26 cellular contexts compared by ENCODE assay signal in the genomic region with DNA sequence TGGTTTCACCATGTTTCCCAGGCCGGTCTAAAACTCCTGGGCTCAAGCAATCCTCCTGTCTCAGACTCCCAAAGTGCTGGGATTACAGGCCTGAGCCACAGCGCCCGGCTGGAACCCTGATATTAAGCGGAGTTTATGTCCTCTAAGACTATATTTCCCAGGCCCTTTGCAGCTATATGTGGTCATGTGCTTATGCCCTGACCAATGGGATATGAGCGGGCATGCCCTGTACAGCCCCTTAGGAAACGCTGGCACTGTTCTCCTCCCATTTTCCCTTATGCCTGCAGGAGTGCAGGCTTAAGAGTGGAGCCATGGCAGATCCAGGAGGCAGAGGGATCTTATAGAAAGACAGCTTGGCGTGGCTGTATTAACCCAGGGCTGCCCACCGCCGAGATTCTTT. TPM values are rescaled to one million over a fixed set of nuclear protein-coding genes. Genes with fewer than 3 reads are reported as not detected.
DNase-seq lines count a peak whose midpoint lies in the region; ATAC-seq, FAIRE-seq and TF ChIP-seq lines count a peak whose summit lies in the region.
"Had no signal": no experiment of that assay in that cellular context is flagged by ENCODE, and none has a peak within 500 bp of the region (broad histone marks: within the 10 kb centered on the region; RNA-seq: fewer than 3 reads in every experiment).

No MANE protein-coding gene starts in this region.

- H2AK5ac ChIP-seq in neuronal stem cell (ENCODE audit: low read depth, low read length) = no peak overlapping the region

- H3K27me3 ChIP-seq in HepG2 (ENCODE audit: control insufficient read depth in 1 of 2, insufficient read depth in 2 of 2, low read length in 2 of 2) (peaks cover 3 to 19% of the 10 kb centered on the region in 2 experiments; a peak in 2 of 5 replicates), right lobe of liver (no peaks in the 10 kb centered on the region), Panc1 (ENCODE audit: control insufficient read depth, insufficient read depth, low read length) (0 out of 2 replicates have a peak, but pooled peaks cover 2% of the 10 kb centered on the region), neuronal stem cell (ENCODE audit: control insufficient read depth in 3 of 3, insufficient read depth in 3 of 3, low read depth in 1 of 3, low read length in 3 of 3) (peaks cover 0 to 14% (median 2%) of the 10 kb centered on the region in 3 experiments)
- H3K27me3 ChIP-seq: BE2C; BLaER1 treated with 17β-estradiol and CSF1 and Interleukin-3, amounts not matched to agents 10 nM and 100 nM had no signal

- H4K20me1 ChIP-seq in HepG2 (ENCODE audit: insufficient read depth, low read length) (no peaks in the 10 kb centered on the region), OCI-LY7 (ENCODE audit: insufficient read depth, low read length) (no peaks in the 10 kb centered on the region)
- H4K20me1 ChIP-seq: BLaER1 treated with 17β-estradiol and CSF1 and Interleukin-3, amounts not matched to agents 10 nM and 100 nM had no signal

- H3K4me3 ChIP-seq in HepG2 (replicated peaks in 1 of 3; ENCODE audit: insufficient read depth in 1 of 3, low read depth in 2 of 3, low read length in 3 of 3) = no peak overlapping the region
- no peak overlapping the region for H3K4me3 ChIP-seq in right lobe of liver
- no peak overlapping the region for H3K4me3 ChIP-seq in Panc1 (ENCODE audit: low read depth in 2 of 2, low read length in 2 of 2)
- H3K4me3 ChIP-seq in neuronal stem cell (ENCODE audit: low read length in 2 of 2) = no peak overlapping the region
- H3K4me3 ChIP-seq in OCI-LY7 (ENCODE audit: low read depth, low read length, poor library complexity, severe bottlenecking) = no peak overlapping the region
- H3K4me3 ChIP-seq: A549; BLaER1 treated with 17β-estradiol and CSF1 and Interleukin-3, amounts not matched to agents 10 nM and 100 nM; GM12878; GM23248 had no signal

- TF ChIP-seq POLR2A in HepG2 (IDR thresholded peaks at IDR 0.05; ENCODE audit: insufficient read depth in 1 of 2, low read depth in 2 of 2, low read length in 2 of 2) (no peak), right lobe of liver (IDR thresholded peaks at IDR 0.05) (no peak)

- WGBS in HepG2 (ENCODE audit: low lambda C conversion rate) = 39% methylated on average over 9 of the region's 9 CpGs
- 71% methylated on average over 3 of the region's 9 CpGs for WGBS in right lobe of liver (ENCODE audit: insufficient coverage, low coverage, low lambda C conversion rate, missing lambda C conversion rate)
- no CpG with 5 or more reads among the region's 9 CpGs for WGBS in neuronal stem cell (ENCODE audit: extremely low coverage in 2 of 2, insufficient read length in 2 of 2, insufficient replicate concordance in 1 of 2), 2 donors

- no peak overlapping the region for H3K23ac ChIP-seq in neuronal stem cell (ENCODE audit: low read depth, low read length, poor library complexity)

- no peak overlapping the region for H2BK15ac ChIP-seq in neuronal stem cell (ENCODE audit: low read length)

- intact Hi-C loops in HepG2 (cut with micrococcal nuclease; ENCODE audit: unreplicated experiment) = no loop called here
- intact Hi-C loops in right lobe of liver (cut with DNase I) = no loop called here
- intact Hi-C loops in Panc1 (cut with micrococcal nuclease; ENCODE audit: unreplicated experiment) = no loop called here
- intact Hi-C loops in OCI-LY7 (cut with micrococcal nuclease; ENCODE audit: unreplicated experiment) = no loop called here

- TF ChIP-seq RAD21 in HepG2 (CRISPR knock-in tag; IDR thresholded peaks at IDR 0.05) = no peak

- H3K9me2 ChIP-seq in OCI-LY7 (ENCODE audit: insufficient read depth, low read length) = no peaks in the 10 kb centered on the region

- no peak overlapping the region for H3K9ac ChIP-seq in HepG2 (ENCODE audit: insufficient read depth, low read depth, low read length)
- H3K9ac ChIP-seq in neuronal stem cell (ENCODE audit: low read depth, low read length, poor library complexity) = no peak overlapping the region
- H3K9ac ChIP-seq: BLaER1 treated with 17β-estradiol and CSF1 and Interleukin-3, amounts not matched to agents 10 nM and 100 nM; GM23248 had no signal

- H3K27ac ChIP-seq in HepG2 (ENCODE audit: extremely low read length, insufficient read depth, low read length) (no peak overlapping the region), right lobe of liver (no peak overlapping the region), Panc1 (ENCODE audit: low read length) (no peak overlapping the region), neuronal stem cell (replicated peaks; ENCODE audit: low read length) (no peak overlapping the region), OCI-LY7 (ENCODE audit: low read depth, low read length, poor library complexity, severe bottlenecking) (no peak overlapping the region)
- H3K27ac ChIP-seq: A549; BLaER1 treated with 17β-estradiol and CSF1 and Interleukin-3, amounts not matched to agents 10 nM and 100 nM; GM23248 had no signal

- no peaks in the 10 kb centered on the region for H3K79me1 ChIP-seq in neuronal stem cell (ENCODE audit: low read depth, low read length)

- H3K4me2 ChIP-seq in HepG2 (ENCODE audit: low read depth, low read length) (no peak overlapping the region), neuronal stem cell (ENCODE audit: insufficient read depth, low read length, poor library complexity, severe bottlenecking) (no peak overlapping the region), OCI-LY7 (ENCODE audit: low read length) (no peak overlapping the region)
- H3K4me2 ChIP-seq: A549; BLaER1 treated with 17β-estradiol and CSF1 and Interleukin-3, amounts not matched to agents 10 nM and 100 nM had no signal

- no peak overlapping the region for H4K8ac ChIP-seq in neuronal stem cell (ENCODE audit: low read depth, low read length)

- POLR2A ChIA-PET in HepG2 (lab: Yijun Ruan, JAX) = no interaction called here
- POLR2A ChIA-PET in Panc1 (lab: Charles Lee) = no interaction called here
- POLR2A ChIA-PET in OCI-LY7 (lab: Charles Lee) = no interaction called here

- ATAC-seq in HepG2 (no peak), right lobe of liver (no peak), Panc1 (peak; percentile 69; the same call in 1 of the 2 replicates)
- ATAC-seq: GM12878 had no signal

- CTCF ChIA-PET in HepG2 (lab: Yijun Ruan, JAX; ENCODE audit: low intra/inter-chr PET ratio, low total read pairs) (no interaction called here), Panc1 (lab: Charles Lee) (no interaction called here), OCI-LY7 (lab: Charles Lee; ENCODE audit: unreplicated experiment) (no interaction called here)

- in situ Hi-C loops in HepG2 (cut with HindIII; ENCODE audit: extremely low pct_ligation_motif_present, low pct_unique_long_range_greater_than_20kb) (no loop called here), Panc1 (cut with HindIII; ENCODE audit: low pct_unique_long_range_greater_than_20kb, low sequenced_read_pairs) (no loop called here)

- H3K9me3 ChIP-seq in HepG2 (ENCODE audit: low read length) (no peaks in the 10 kb centered on the region), right lobe of liver (no peaks in the 10 kb centered on the region), Panc1 (ENCODE audit: control insufficient read depth, insufficient read depth, low read depth, low read length) (no peaks in the 10 kb centered on the region), neuronal stem cell (replicated peaks in 1 of 2; ENCODE audit: control insufficient read depth in 2 of 2, insufficient read depth in 1 of 2, low read depth in 1 of 2, low read length in 2 of 2) (peaks cover 0 to 4% of the 10 kb centered on the region in 2 donors), OCI-LY7 (ENCODE audit: low read length) (no peaks in the 10 kb centered on the region)
- H3K9me3 ChIP-seq: BE2C; BLaER1 treated with 17β-estradiol and CSF1 and Interleukin-3, amounts not matched to agents 10 nM and 100 nM had no signal

- BruUV-seq in HepG2 (replicated peaks; lab: Mats Ljungman, UMichigan) (no TSS peak), Panc1 (replicated peaks; lab: Mats Ljungman, UMichigan) (no TSS peak), OCI-LY7 (replicated peaks; lab: Mats Ljungman, UMichigan) (no TSS peak)

- DNase-seq in HepG2 (ENCODE audit: low spot score) (no peak), right lobe of liver (no peak), Panc1 (ENCODE audit: low read depth, low spot score) (no peak), neuronal stem cell (ENCODE audit: low spot score) (no peak), hepatic stellate cell (ENCODE audit: low spot score) (no peak), OCI-LY7 (ENCODE audit: low spot score) (no peak)
- DNase-seq: 8988T; ACHN; AML-193; BE2C; CD4-positive, alpha-beta T cell; CD8-positive, alpha-beta memory T cell; DMS 273 treated with DMSO at 0.1 percent for 48 hours; DMS79; EL; GDM1; GM23248; H7; HCEC 1CT had no signal

- TF ChIP-seq CTCF in HepG2 (CRISPR knock-in tag; IDR thresholded peaks at IDR 0.05) (no peak), right lobe of liver (IDR thresholded peaks at IDR 0.05) (no peak), Panc1 (IDR thresholded peaks at IDR 0.05) (no peak), OCI-LY7 (conservative IDR thresholded peaks at IDR 0.05; ENCODE audit: low read length) (no peak)

- no peak for FAIRE-seq in HepG2 (lab: Jason Lieb, UNC)
- FAIRE-seq: A549, D721Med, GM12878, GM19239, H1 had no signal

- H3K14ac ChIP-seq in neuronal stem cell (ENCODE audit: low read length) = peak overlapping the region; percentile 65

- no peaks in the 10 kb centered on the region for H3K79me2 ChIP-seq in HepG2 (ENCODE audit: insufficient read depth, low read length)
- H3K79me2 ChIP-seq in OCI-LY7 (ENCODE audit: insufficient read depth, low read depth, low read length) = no peaks in the 10 kb centered on the region

- TF ChIP-seq EP300 in HepG2 (IDR thresholded peaks at IDR 0.05; ENCODE audit: low read depth in 2 of 2, low read length in 2 of 2) (no peak), HepG2 (CRISPR knock-in tag; IDR thresholded peaks at IDR 0.05; ENCODE audit: borderline replicate concordance) (no peak)

- H2AFZ ChIP-seq in HepG2 (ENCODE audit: low read length) (no peak overlapping the region), neuronal stem cell (ENCODE audit: low read length) (no peak overlapping the region), OCI-LY7 (ENCODE audit: low read length) (no peak overlapping the region)
- H2AFZ ChIP-seq: GM23248 had no signal

- H3K36me3 ChIP-seq in HepG2 (replicated peaks in 1 of 2; ENCODE audit: control insufficient read depth in 1 of 2, insufficient read depth in 2 of 2, low read length in 2 of 2) (no peaks in the 10 kb centered on the region), right lobe of liver (no peaks in the 10 kb centered on the region), Panc1 (ENCODE audit: control insufficient read depth, insufficient read depth, low read length) (no peaks in the 10 kb centered on the region), neuronal stem cell (replicated peaks in 1 of 2; ENCODE audit: control insufficient read depth in 2 of 2, insufficient read depth in 2 of 2, low read length in 2 of 2) (no peaks in the 10 kb centered on the region), OCI-LY7 (ENCODE audit: insufficient read depth, low read length) (no peaks in the 10 kb centered on the region)
- H3K36me3 ChIP-seq: BE2C; BLaER1 treated with 17β-estradiol and CSF1 and Interleukin-3, amounts not matched to agents 10 nM and 100 nM had no signal

- no peak overlapping the region for H3K4ac ChIP-seq in neuronal stem cell (ENCODE audit: low read length)

- H4K91ac ChIP-seq in neuronal stem cell (ENCODE audit: low read depth, low read length, poor library complexity) = no peak overlapping the region

- no peak overlapping the region for H3K18ac ChIP-seq in neuronal stem cell (ENCODE audit: low read length)

- no peak overlapping the region for H2BK5ac ChIP-seq in neuronal stem cell (ENCODE audit: low read length)

- H2BK12ac ChIP-seq in neuronal stem cell (ENCODE audit: low read length) = no peak overlapping the region

- H3K4me1 ChIP-seq in HepG2 (ENCODE audit: insufficient read depth, low read length) = no peaks in the 10 kb centered on the region
- H3K4me1 ChIP-seq in right lobe of liver = no peaks in the 10 kb centered on the region
- H3K4me1 ChIP-seq in Panc1 (ENCODE audit: control insufficient read depth, insufficient read depth, low read length) = no peaks in the 10 kb centered on the region
- H3K4me1 ChIP-seq in neuronal stem cell (ENCODE audit: control insufficient read depth in 2 of 2, insufficient read depth in 1 of 2, low read depth in 1 of 2, low read length in 2 of 2) = no peaks in the 10 kb centered on the region
- no peaks in the 10 kb centered on the region for H3K4me1 ChIP-seq in OCI-LY7 (ENCODE audit: insufficient read depth, low read length, poor library complexity, severe bottlenecking)
- H3K4me1 ChIP-seq: A549; BE2C; BLaER1 treated with 17β-estradiol and CSF1 and Interleukin-3, amounts not matched to agents 10 nM and 100 nM had no signal

- no peak overlapping the region for H2BK120ac ChIP-seq in neuronal stem cell (ENCODE audit: low read depth, low read length)

RNA-seq across cellular contexts. Expression of a gene that starts 29.9 kb away (rescaled TPM):
- total RNA-seq in HepG2 (2016; rRNA removed; fragmentation: Illumina TruSeq; extraction: Trizol) = not detected in 2 replicates
- total RNA-seq in HepG2 (2016; cell fraction: cytosol; rRNA removed; fragmentation: Illumina TruSeq; extraction: Trizol; ENCODE audit: low read depth) = not detected in 2 replicates
- total RNA-seq in HepG2 (2016; cell fraction: insoluble cytoplasmic fraction; rRNA removed; fragmentation: Illumina TruSeq; extraction: Trizol) = not detected in 2 replicates
- total RNA-seq in HepG2 (2016; cell fraction: membrane; rRNA removed; fragmentation: Illumina TruSeq; extraction: Trizol) = not detected in 2 replicates
- total RNA-seq in HepG2 (2016; cell fraction: nucleus; rRNA removed; fragmentation: Illumina TruSeq; extraction: Trizol) = not detected in 2 replicates
- not detected in 2 replicates for polyA plus RNA-seq in HepG2 (2011; rRNA removed)
- not detected in 2 replicates for polyA plus RNA-seq in HepG2 (2011; cell fraction: cytosol; rRNA removed)
- polyA plus RNA-seq in HepG2 (2011; cell fraction: nucleus; rRNA removed) = 0.03 TPM in 1 of 2 replicates, not detected in the other
- polyA plus RNA-seq in HepG2 (2012) = not detected in 2 replicates
- not detected in 2 replicates for polyA plus RNA-seq in HepG2 (2016; cell fraction: cytosol; fragmentation: Illumina TruSeq; extraction: Trizol; ENCODE audit: low read depth)
- not detected in 2 replicates for polyA plus RNA-seq in HepG2 (2016; cell fraction: insoluble cytoplasmic fraction; fragmentation: Illumina TruSeq; extraction: Trizol; ENCODE audit: low read depth)
- not detected in 2 replicates for polyA plus RNA-seq in HepG2 (2016; cell fraction: membrane; fragmentation: Illumina TruSeq; extraction: Trizol; ENCODE audit: low read depth)
- polyA plus RNA-seq in HepG2 (2016; cell fraction: nucleus; fragmentation: Illumina TruSeq; extraction: Trizol; ENCODE audit: insufficient read depth, low read depth) = not detected in 2 replicates
- not detected in 2 replicates for polyA minus RNA-seq in HepG2 (2011; rRNA and poly(A)+ RNA removed; ENCODE audit: low replicate concordance)
- not detected in 2 replicates for polyA minus RNA-seq in HepG2 (2011; cell fraction: cytosol; rRNA and poly(A)+ RNA removed)
- polyA minus RNA-seq in HepG2 (2011; cell fraction: nucleus; rRNA and poly(A)+ RNA removed) = not detected in 2 replicates
- under 1 TPM in 2 of 6 experiments, not detected in 4; 0.07 to 0.51 TPM for total RNA-seq in right lobe of liver
- 0.54 TPM for total RNA-seq in Panc1 (2021; ENCODE audit: unreplicated experiment)
- 0.10 TPM for polyA plus RNA-seq in Panc1 (2012; ENCODE audit: insufficient read length)
- polyA plus RNA-seq in neuronal stem cell (2013, experiment 1 of 2) = 0.98 TPM
- 0.90 TPM for polyA plus RNA-seq in neuronal stem cell (2013, experiment 2 of 2)
- total RNA-seq in OCI-LY7 (2014; rRNA removed; shearing (Covaris generic)) = not detected in 2 replicates
- total RNA-seq in OCI-LY7 (2022) = not detected in 2 replicates
- total RNA-seq: CD8-positive, alpha-beta memory T cell; GM12878; GM23248 had no signal
- polyA plus RNA-seq: A549; CD14-positive monocyte; CD8-positive, alpha-beta memory T cell had no signal

RNA-seq across cellular contexts. Expression of a gene that starts 56.1 kb away (rescaled TPM):
- total RNA-seq in HepG2 (2016; rRNA removed; fragmentation: Illumina TruSeq; extraction: Trizol) = not detected in 2 replicates
- not detected in 2 replicates for total RNA-seq in HepG2 (2016; cell fraction: cytosol; rRNA removed; fragmentation: Illumina TruSeq; extraction: Trizol; ENCODE audit: low read depth)
- total RNA-seq in HepG2 (2016; cell fraction: insoluble cytoplasmic fraction; rRNA removed; fragmentation: Illumina TruSeq; extraction: Trizol) = not detected in 2 replicates
- not detected in 2 replicates for total RNA-seq in HepG2 (2016; cell fraction: membrane; rRNA removed; fragmentation: Illumina TruSeq; extraction: Trizol)
- total RNA-seq in HepG2 (2016; cell fraction: nucleus; rRNA removed; fragmentation: Illumina TruSeq; extraction: Trizol) = not detected in 2 replicates
- polyA plus RNA-seq in HepG2 (2011; rRNA removed) = not detected in 2 replicates
- polyA plus RNA-seq in HepG2 (2011; cell fraction: cytosol; rRNA removed) = not detected in 2 replicates
- polyA plus RNA-seq in HepG2 (2011; cell fraction: nucleus; rRNA removed) = not detected in 2 replicates
- polyA plus RNA-seq in HepG2 (2012) = not detected in 2 replicates
- polyA plus RNA-seq in HepG2 (2016; cell fraction: cytosol; fragmentation: Illumina TruSeq; extraction: Trizol; ENCODE audit: low read depth) = not detected in 2 replicates
- not detected in 2 replicates for polyA plus RNA-seq in HepG2 (2016; cell fraction: insoluble cytoplasmic fraction; fragmentation: Illumina TruSeq; extraction: Trizol; ENCODE audit: low read depth)
- not detected in 2 replicates for polyA plus RNA-seq in HepG2 (2016; cell fraction: membrane; fragmentation: Illumina TruSeq; extraction: Trizol; ENCODE audit: low read depth)
- polyA plus RNA-seq in HepG2 (2016; cell fraction: nucleus; fragmentation: Illumina TruSeq; extraction: Trizol; ENCODE audit: insufficient read depth, low read depth) = not detected in 2 replicates
- not detected in 2 replicates for polyA minus RNA-seq in HepG2 (2011; rRNA and poly(A)+ RNA removed; ENCODE audit: low replicate concordance)
- not detected in 2 replicates for polyA minus RNA-seq in HepG2 (2011; cell fraction: cytosol; rRNA and poly(A)+ RNA removed)
- not detected in 2 replicates for polyA minus RNA-seq in HepG2 (2011; cell fraction: nucleus; rRNA and poly(A)+ RNA removed)
- total RNA-seq in right lobe of liver = under 1 TPM in 2 of 6 experiments, not detected in 4; 0.04 to 0.12 TPM
- not detected for total RNA-seq in Panc1 (2021; ENCODE audit: unreplicated experiment)
- 0.05 TPM for polyA plus RNA-seq in Panc1 (2012; ENCODE audit: insufficient read length)
- polyA plus RNA-seq in neuronal stem cell (2013, experiment 1 of 2) = 0.14 TPM
- 0.17 TPM for polyA plus RNA-seq in neuronal stem cell (2013, experiment 2 of 2)
- not detected in 2 replicates for total RNA-seq in OCI-LY7 (2014; rRNA removed; shearing (Covaris generic))
- total RNA-seq in OCI-LY7 (2022) = not detected in 2 replicates
- total RNA-seq: CD4-positive, alpha-beta T cell; CD8-positive, alpha-beta memory T cell; GM12878; GM23248 had no signal
- polyA plus RNA-seq: CD8-positive, alpha-beta memory T cell; GM23248 had no signal
